16 cellular contexts compared by ENCODE assay signal in genomic region chr16:56779956-56780355, GRCh38.
"Had no signal": no experiment of that assay in that cellular context is flagged by ENCODE, and none has a peak within 500 bp of the region (broad histone marks: within the 10 kb centered on the region; RNA-seq: fewer than 3 reads in every experiment).

No MANE protein-coding gene starts in this region.

- H3K4me1 ChIP-seq: breast epithelium had no signal

- FAIRE-seq: frontal cortex had no signal

- H3K36me3 ChIP-seq: breast epithelium, heart left ventricle, lower lobe of right lung, ovary, spleen had no signal

- H3K9me3 ChIP-seq: breast epithelium, heart left ventricle, lower lobe of right lung, ovary, spleen had no signal

- H3K4me3 ChIP-seq: breast epithelium, heart left ventricle, lower lobe of right lung, ovary, spleen had no signal

- DNase-seq: activated CD4-positive, alpha-beta T cell treated with anti-CD3 and anti-CD28 coated beads, Interleukin-2, amount 50 U/mL, for 4 hours; activated CD4-positive, CD25-positive, alpha-beta regulatory T cell treated with anti-CD3 and anti-CD28 coated beads, Interleukin-2, amount 50 U/mL, for 72 hours; activated naive CD4-positive, alpha-beta T cell treated with Interleukin-2 at 50 U/mL for 16 hours; activated T-cell treated with anti-CD3 and anti-CD28 coated beads for 4 hours; anterior cingulate cortex; heart left ventricle; left cardiac atrium; lower lobe of right lung; ovary; spleen; stimulated activated naive CD8-positive, alpha-beta T cell treated with anti-CD3 and anti-CD28 coated beads, Interleukin-15, amount 100 ng/mL, for 72 hours had no signal

- ATAC-seq: activated T-helper 17 cell treated with anti-CD3 and anti-CD28 coated beads, Interleukin-2, amount 50 U/mL, for 72 hours; heart left ventricle; left cardiac atrium; lower lobe of right lung; sciatic nerve; stimulated activated naive CD8-positive, alpha-beta T cell treated with anti-CD3 and anti-CD28 coated beads, Interleukin-15, amount 100 ng/mL, for 72 hours had no signal

- H3K27me3 ChIP-seq: breast epithelium, heart left ventricle, ovary, spleen had no signal

- H3K27ac ChIP-seq: breast epithelium, epithelial cell of prostate, heart left ventricle, lower lobe of right lung, ovary, spleen had no signal
